ENCODE assay signal across 15 cellular contexts in genomic region chr4:97866821-97867556, GRCh38.
"Had no signal": no experiment of that assay in that cellular context is flagged by ENCODE, and none has a peak within 500 bp of the region (broad histone marks: within the 10 kb centered on the region; RNA-seq: fewer than 3 reads in every experiment).

No MANE protein-coding gene starts in this region.

- H3K36me3 ChIP-seq: colonic mucosa, tibial nerve, uterus had no signal

- H3K79me2 ChIP-seq: parathyroid adenoma had no signal

- H3K9ac ChIP-seq: parathyroid adenoma had no signal

- H3K27me3 ChIP-seq: colonic mucosa, tibial nerve, uterus had no signal

- H2AFZ ChIP-seq: parathyroid adenoma had no signal

- H3K9me3 ChIP-seq: colonic mucosa, uterus had no signal

- H3K27ac ChIP-seq: colonic mucosa, parathyroid adenoma, skin epidermis, tibial nerve, uterus had no signal

- H3K4me3 Mint-ChIP-seq: naive B cell; stimulated activated naive B cell treated with anti-CD40 and anti-IgM and Interleukin-4, amounts not matched to agents 10 μg/mL and 1 μg/mL and 100 μg/mL, for 72 hours had no signal

- H3K4me3 ChIP-seq: colonic mucosa, skin epidermis, tibial nerve, uterus had no signal

- H3K27ac Mint-ChIP-seq: naive B cell; stimulated activated naive B cell treated with anti-CD40 and anti-IgM and Interleukin-4, amounts not matched to agents 10 μg/mL and 1 μg/mL and 100 μg/mL, for 72 hours had no signal

- H3K4me1 ChIP-seq: colonic mucosa, parathyroid adenoma, uterus had no signal

- H3K36me3 Mint-ChIP-seq: naive B cell; stimulated activated naive B cell treated with anti-CD40 and anti-IgM and Interleukin-4, amounts not matched to agents 10 μg/mL and 1 μg/mL and 100 μg/mL, for 72 hours had no signal

- ATAC-seq: left cardiac atrium; stimulated activated naive B cell treated with anti-CD40 and anti-IgM and Interleukin-4, amounts not matched to agents 10 μg/mL and 1 μg/mL and 100 μg/mL, for 72 hours had no signal

- DNase-seq: activated CD4-positive, alpha-beta T cell treated with anti-CD3 and anti-CD28 coated beads for 1 hour; activated CD4-positive, alpha-beta T cell treated with anti-CD3 and anti-CD28 coated beads, Interleukin-2, amount 50 U/mL, for 4 hours; activated naive CD4-positive, alpha-beta T cell treated with anti-CD3 and anti-CD28 coated beads, Interleukin-2, amount 50 U/mL, for 16 hours; colonic mucosa; effector CD4-positive, alpha-beta T cell; foreskin fibroblast; left cardiac atrium; naive B cell; stimulated activated CD4-positive, alpha-beta T cell treated with anti-CD3 and anti-CD28 coated beads, Interleukin-15, amount 100 ng/mL, for 24 hours; stimulated activated CD4-positive, alpha-beta T cell treated with anti-CD3 and anti-CD28 coated beads, Interleukin-4, amount 100 ng/mL, for 1 hour; stimulated activated naive B cell treated with anti-CD40 and anti-IgM and Interleukin-4, amounts not matched to agents 10 μg/mL and 1 μg/mL and 100 μg/mL, for 72 hours; uterus had no signal

- H3K4me1 Mint-ChIP-seq: naive B cell; stimulated activated naive B cell treated with anti-CD40 and anti-IgM and Interleukin-4, amounts not matched to agents 10 μg/mL and 1 μg/mL and 100 μg/mL, for 72 hours had no signal

- H3K27me3 Mint-ChIP-seq: naive B cell; stimulated activated naive B cell treated with anti-CD40 and anti-IgM and Interleukin-4, amounts not matched to agents 10 μg/mL and 1 μg/mL and 100 μg/mL, for 72 hours had no signal
